In genomic region chr4:161856711-161857326, GRCh38 we compare ENCODE assay signal across 25 cellular contexts.
A peak's percentile ranks its signal among the peaks of the same experiment; 100 is the strongest.
DNase-seq lines count a peak whose midpoint lies in the region; FAIRE-seq and TF ChIP-seq lines count a peak whose summit lies in the region.
"Had no signal": no experiment of that assay in that cellular context is flagged by ENCODE, and none has a peak within 500 bp of the region (broad histone marks: within the 10 kb centered on the region; RNA-seq: fewer than 3 reads in every experiment).

No MANE protein-coding gene starts in this region.

- intact Hi-C loops in Calu3 (cut with micrococcal nuclease; ENCODE audit: unreplicated experiment), result no loop called here

- no peaks in the 10 kb centered on the region for H3K9me3 Mint-ChIP-seq in Calu3 (ENCODE audit: low read depth, unreplicated experiment)
- no peaks in the 10 kb centered on the region for H3K9me3 Mint-ChIP-seq in astrocyte (ENCODE audit: unreplicated experiment)

- no peak for FAIRE-seq in astrocyte (lab: Jason Lieb, UNC)
- FAIRE-seq: GM19239, HTR-8/SVneo had no signal

- H3K36me3 Mint-ChIP-seq in Calu3 (ENCODE audit: insufficient read depth, unreplicated experiment) (no peaks in the 10 kb centered on the region), astrocyte (ENCODE audit: low read depth, unreplicated experiment) (no peaks in the 10 kb centered on the region)
- H3K36me3 Mint-ChIP-seq: CD14-positive monocyte had no signal

- H3K27me3 ChIP-seq in astrocyte (ENCODE audit: insufficient read depth, low read length), result no peaks in the 10 kb centered on the region
- H3K27me3 ChIP-seq: SJCRH30 had no signal

- H3K4me1 Mint-ChIP-seq in Calu3 (ENCODE audit: low read depth, unreplicated experiment) (no peaks in the 10 kb centered on the region), astrocyte (ENCODE audit: low read depth, unreplicated experiment) (no peaks in the 10 kb centered on the region)
- H3K4me1 Mint-ChIP-seq: CD14-positive monocyte had no signal

- no peaks in the 10 kb centered on the region for H3K27me3 Mint-ChIP-seq in Calu3 (ENCODE audit: unreplicated experiment)
- no peaks in the 10 kb centered on the region for H3K27me3 Mint-ChIP-seq in astrocyte (ENCODE audit: low read depth, unreplicated experiment)

- H3K4me1 ChIP-seq in astrocyte (ENCODE audit: insufficient read depth, low read length), result no peaks in the 10 kb centered on the region
- H3K4me1 ChIP-seq: HAP-1, SJCRH30 had no signal

- no TSS peak for BruUV-seq in Calu3 (replicated peaks; lab: Mats Ljungman, UMichigan)

- no peaks in the 10 kb centered on the region for H4K20me1 ChIP-seq in astrocyte (ENCODE audit: insufficient read depth, low read length)

- H3K36me3 ChIP-seq in astrocyte (ENCODE audit: insufficient read depth, low read length), result no peaks in the 10 kb centered on the region
- H3K36me3 ChIP-seq: HAP-1, SJCRH30 had no signal

- no peaks in the 10 kb centered on the region for H3K79me2 ChIP-seq in astrocyte (ENCODE audit: insufficient read depth, low read length)

- no peak overlapping the region for H2AFZ ChIP-seq in astrocyte (ENCODE audit: low read depth, low read length)

- no peak overlapping the region for H3K27ac ChIP-seq in astrocyte (ENCODE audit: low read depth, low read length)
- H3K27ac ChIP-seq: SJCRH30 had no signal

- no peak overlapping the region for H3K9ac ChIP-seq in astrocyte (ENCODE audit: low read length)

- DNase-seq in Calu3 (no peak), SK-N-DZ (ENCODE audit: low spot score) (peak; percentile 3), astrocyte (ENCODE audit: low read depth) (peak; percentile 51), iPS-NIHi7 (ENCODE audit: extremely low spot score) (peak; percentile 9), DMS 273 treated with DMSO at 0.1 percent for 48 hours (lab: John Stamatoyannopoulos, UW) (no peak), NCI-H2029 (lab: John Stamatoyannopoulos, UW) (no peak), GM19240 (ENCODE audit: insufficient read length, low spot score) (no peak)
- DNase-seq: 8988T; AML-193; DMS79; KG1; MV-4-11; NCI-H1105 treated with DMSO at 0.1 percent for 48 hours; NCI-H2081; NCI-H2171; NCI-H345; NCI-H524; NCI-H774; NK-92 treated with Interleukin-12 subunit alpha and Interleukin-12 subunit beta, amount 100 ng/mL, for 24 hours; SJCRH30; SW 1271 had no signal

- TF ChIP-seq CTCF in Calu3 (IDR thresholded peaks at IDR 0.05; ENCODE audit: unreplicated experiment) (no peak), astrocyte (IDR thresholded peaks at IDR 0.05; ENCODE audit: insufficient read depth, low read depth, low read length) (no peak)

- no peak overlapping the region for H3K4me2 ChIP-seq in astrocyte (ENCODE audit: low read length)

- CTCF ChIA-PET in Calu3 (lab: Charles Lee), result no interaction called here

- H3K4me3 Mint-ChIP-seq in Calu3 (ENCODE audit: low read depth, unreplicated experiment) (no peak overlapping the region), astrocyte (ENCODE audit: unreplicated experiment) (no peak overlapping the region)
- H3K4me3 Mint-ChIP-seq: CD14-positive monocyte had no signal

- no peaks in the 10 kb centered on the region for H3K9me3 ChIP-seq in astrocyte (ENCODE audit: insufficient read depth, low read depth, low read length)
- H3K9me3 ChIP-seq: HAP-1, SJCRH30 had no signal

- peak overlapping the region; percentile 46 for H3K27ac Mint-ChIP-seq in Calu3 (ENCODE audit: unreplicated experiment)
- H3K27ac Mint-ChIP-seq in astrocyte (ENCODE audit: unreplicated experiment), result no peak overlapping the region
- H3K27ac Mint-ChIP-seq: CD14-positive monocyte had no signal

- no peak overlapping the region for H3K4me3 ChIP-seq in astrocyte (ENCODE audit: insufficient read depth, low read depth, low read length)
- H3K4me3 ChIP-seq: HAP-1, SJCRH30 had no signal

Comparison
In these comparisons a context has a peak if more than half of its experiments do, and no peak if none do; other contexts are left out.
1. DNase-seq: peak in SK-N-DZ (single experiment), astrocyte (single experiment) and iPS-NIHi7 (single experiment); none in Calu3 (single experiment), DMS 273 treated with DMSO at 0.1 percent for 48 hours (single experiment), NCI-H2029 (single experiment) and GM19240 (single experiment).